ENCODE assay signal across 1 cellular context in the genomic region with DNA sequence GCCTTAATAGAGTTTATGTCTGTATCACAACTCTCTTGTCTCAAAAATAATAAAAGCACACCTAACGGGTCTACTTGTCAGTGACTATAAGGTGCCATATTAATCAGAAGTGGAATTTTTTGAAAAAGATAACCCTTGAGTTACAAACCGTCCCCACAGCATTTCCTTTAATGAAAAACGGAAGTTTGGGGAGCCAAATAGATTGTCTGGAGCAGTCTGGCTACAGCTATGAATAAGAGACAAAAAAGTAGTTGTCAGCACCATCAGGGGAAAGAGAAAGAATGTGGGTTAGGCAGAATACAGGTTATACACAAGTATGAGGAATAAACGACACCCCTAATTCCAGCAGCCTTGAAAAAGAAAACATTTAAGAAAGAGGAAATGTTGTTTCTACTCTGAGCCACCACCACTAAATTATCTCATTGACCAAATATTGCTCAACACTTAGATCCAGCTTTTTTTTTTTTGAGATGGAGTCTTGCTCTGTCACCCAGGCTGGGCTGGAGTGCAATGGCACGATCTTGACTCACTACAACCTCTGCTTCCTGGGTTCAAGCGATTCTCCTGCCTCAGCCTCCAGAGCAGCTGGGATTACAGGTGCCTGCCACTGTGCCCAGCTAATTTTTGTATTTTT.
A peak's percentile ranks its signal among the peaks of the same experiment; 100 is the strongest.
TF ChIP-seq lines count a peak whose summit lies in the region.

No MANE protein-coding gene starts in this region.

TF ChIP-seq in HepG2, 621 proteins besides CTCF, POLR2A, EP300 and RAD21:
- TF ChIP-seq, protein P1, sequence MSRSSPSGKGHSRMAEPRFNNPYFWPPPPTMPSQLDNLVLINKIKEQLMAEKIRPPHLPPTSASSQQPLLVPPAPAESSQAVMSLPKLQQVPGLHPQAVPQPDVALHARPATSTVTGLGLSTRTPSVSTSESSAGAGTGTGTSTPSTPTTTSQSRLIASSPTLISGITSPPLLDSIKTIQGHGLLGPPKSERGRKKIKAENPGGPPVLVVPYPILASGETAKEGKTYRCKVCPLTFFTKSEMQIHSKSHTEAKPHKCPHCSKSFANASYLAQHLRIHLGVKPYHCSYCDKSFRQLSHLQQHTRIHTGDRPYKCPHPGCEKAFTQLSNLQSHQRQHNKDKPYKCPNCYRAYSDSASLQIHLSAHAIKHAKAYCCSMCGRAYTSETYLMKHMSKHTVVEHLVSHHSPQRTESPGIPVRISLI (CRISPR knock-in tag; IDR thresholded peaks at IDR 0.05; ENCODE audit: borderline replicate concordance): peak; percentile 86; the same call in 1 of the 2 replicates
- TF ChIP-seq CEBPB (IDR thresholded peaks at IDR 0.05; ENCODE audit: borderline replicate concordance, low read depth, low read length) (peak; percentile 74), ZNF441 (CRISPR knock-in tag; IDR thresholded peaks at IDR 0.05; ENCODE audit: borderline replicate concordance) (0 out of 2 replicates have a peak, but pooled peaks have one; percentile 32), CEBPG (CRISPR knock-in tag; IDR thresholded peaks at IDR 0.05) (peak; percentile 75), CREB3 (CRISPR knock-in tag; IDR thresholded peaks at IDR 0.05) (no peak), BRCA1 (CRISPR knock-in tag; IDR thresholded peaks at IDR 0.05) (no peak)
- TF ChIP-seq, protein P2, sequence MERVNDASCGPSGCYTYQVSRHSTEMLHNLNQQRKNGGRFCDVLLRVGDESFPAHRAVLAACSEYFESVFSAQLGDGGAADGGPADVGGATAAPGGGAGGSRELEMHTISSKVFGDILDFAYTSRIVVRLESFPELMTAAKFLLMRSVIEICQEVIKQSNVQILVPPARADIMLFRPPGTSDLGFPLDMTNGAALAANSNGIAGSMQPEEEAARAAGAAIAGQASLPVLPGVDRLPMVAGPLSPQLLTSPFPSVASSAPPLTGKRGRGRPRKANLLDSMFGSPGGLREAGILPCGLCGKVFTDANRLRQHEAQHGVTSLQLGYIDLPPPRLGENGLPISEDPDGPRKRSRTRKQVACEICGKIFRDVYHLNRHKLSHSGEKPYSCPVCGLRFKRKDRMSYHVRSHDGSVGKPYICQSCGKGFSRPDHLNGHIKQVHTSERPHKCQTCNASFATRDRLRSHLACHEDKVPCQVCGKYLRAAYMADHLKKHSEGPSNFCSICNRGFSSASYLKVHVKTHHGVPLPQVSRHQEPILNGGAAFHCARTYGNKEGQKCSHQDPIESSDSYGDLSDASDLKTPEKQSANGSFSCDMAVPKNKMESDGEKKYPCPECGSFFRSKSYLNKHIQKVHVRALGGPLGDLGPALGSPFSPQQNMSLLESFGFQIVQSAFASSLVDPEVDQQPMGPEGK (CRISPR knock-in tag; IDR thresholded peaks at IDR 0.05): no peak
